ENCODE assay signal across 32 cellular contexts in genomic region chr4:16243285-16243684, GRCh38.
"Had no signal": no experiment of that assay in that cellular context is flagged by ENCODE, and none has a peak within 500 bp of the region (broad histone marks: within the 10 kb centered on the region; RNA-seq: fewer than 3 reads in every experiment).

No MANE protein-coding gene starts in this region.

- H3K4me1 ChIP-seq: neural progenitor cell, pancreas, psoas muscle, suprapubic skin, testis, tibial artery, transverse colon, upper lobe of right lung, uterus had no signal

- H3K9ac ChIP-seq: neural progenitor cell had no signal

- FAIRE-seq: pancreas had no signal

- H3K9me3 ChIP-seq: neutrophil, pancreas, psoas muscle, spleen, suprapubic skin, testis, tibial artery, transverse colon, upper lobe of right lung, uterus had no signal

- H3K9me3 Mint-ChIP-seq: naive thymus-derived CD8-positive, alpha-beta T cell; natural killer cell treated with Interleukin-12 subunit alpha and Interleukin-12 subunit beta and Interleukin-15 and Interleukin-18, amount 100 ng/mL, for 72 hours; stimulated activated memory B cell treated with anti-CD40 and anti-IgM and Interleukin-4, amounts not matched to agents 10 μg/mL and 1 μg/mL and 100 μg/mL, for 72 hours; stimulated activated naive CD8-positive, alpha-beta T cell treated with anti-CD3 and anti-CD28 coated beads, Interleukin-15, amount 100 ng/mL, for 72 hours had no signal

- H2AFZ ChIP-seq: neural progenitor cell had no signal

- H3K4me2 ChIP-seq: neural progenitor cell, smooth muscle cell had no signal

- H3K36me3 ChIP-seq: neural progenitor cell, upper lobe of right lung, uterus had no signal

- H3K4me3 ChIP-seq: neural progenitor cell, pancreas, psoas muscle, skin epidermis, smooth muscle cell, spleen, suprapubic skin, testis, tibial artery, transverse colon, upper lobe of right lung, uterus had no signal

- H3K27me3 ChIP-seq: neural progenitor cell, neutrophil, pancreas, spleen, suprapubic skin, testis, tibial artery, transverse colon, upper lobe of right lung, uterus had no signal

- H3K4me3 Mint-ChIP-seq: naive B cell; naive thymus-derived CD8-positive, alpha-beta T cell; natural killer cell treated with Interleukin-12 subunit alpha and Interleukin-12 subunit beta and Interleukin-15 and Interleukin-18, amount 100 ng/mL, for 72 hours; neural progenitor cell; stimulated activated memory B cell treated with anti-CD40 and anti-IgM and Interleukin-4, amounts not matched to agents 10 μg/mL and 1 μg/mL and 100 μg/mL, for 72 hours; stimulated activated naive CD8-positive, alpha-beta T cell treated with anti-CD3 and anti-CD28 coated beads, Interleukin-15, amount 100 ng/mL, for 72 hours; type B pancreatic cell had no signal

- DNase-seq: naive B cell; naive thymus-derived CD8-positive, alpha-beta T cell; nucleus accumbens; pancreas; posterior cingulate gyrus; psoas muscle; right cardiac atrium; spleen; stimulated activated CD4-positive, alpha-beta T cell treated with anti-CD3 and anti-CD28 coated beads, Interleukin-12 subunit alpha, Interleukin-12 subunit beta, amount 100 ng/mL, for 4 hours; stimulated activated CD4-positive, alpha-beta T cell treated with anti-CD3 and anti-CD28 coated beads, Interleukin-1b, Interleukin-23, amount 100 ng/mL, for 48 hours; stimulated activated CD4-positive, alpha-beta T cell treated with anti-CD3 and anti-CD28 coated beads, Interleukin-4, amount 100 ng/mL, for 1 hour; stimulated activated CD4-positive, alpha-beta T cell treated with anti-CD3 and anti-CD28 coated beads, Interleukin-4, amount 100 ng/mL, for 4 hours; stimulated activated CD8-positive, alpha-beta memory T cell treated with anti-CD3 and anti-CD28 coated beads, Interleukin-4, amount 100 ng/mL, for 48 hours; stimulated activated naive CD4-positive, alpha-beta T cell; stimulated activated naive CD8-positive, alpha-beta T cell treated with anti-CD3 and anti-CD28 coated beads, Interleukin-15, amount 100 ng/mL, for 72 hours; stimulated activated naive CD8-positive, alpha-beta T cell treated with anti-CD3 and anti-CD28 coated beads, Interleukin-15, Interleukin-2, amounts not matched to agents 100 U/mL and 50 U/mL, for 24 hours; substantia nigra; testis; tibial artery; transverse colon; upper lobe of right lung; uterus had no signal

- H3K27ac Mint-ChIP-seq: naive thymus-derived CD8-positive, alpha-beta T cell; natural killer cell treated with Interleukin-12 subunit alpha and Interleukin-12 subunit beta and Interleukin-15 and Interleukin-18, amount 100 ng/mL, for 72 hours; neural progenitor cell; progenitor cell of endocrine pancreas; stimulated activated memory B cell treated with anti-CD40 and anti-IgM and Interleukin-4, amounts not matched to agents 10 μg/mL and 1 μg/mL and 100 μg/mL, for 72 hours; type B pancreatic cell had no signal

- H3K4me1 Mint-ChIP-seq: neural progenitor cell; stimulated activated naive CD8-positive, alpha-beta T cell treated with anti-CD3 and anti-CD28 coated beads, Interleukin-15, amount 100 ng/mL, for 72 hours had no signal

- ATAC-seq: naive thymus-derived CD8-positive, alpha-beta T cell; natural killer cell treated with Interleukin-12 subunit alpha and Interleukin-12 subunit beta and Interleukin-15 and Interleukin-18, amount 100 ng/mL, for 72 hours; pancreas; psoas muscle; right cardiac atrium; sciatic nerve; stimulated activated memory B cell treated with anti-CD40 and anti-IgM and Interleukin-4, amounts not matched to agents 10 μg/mL and 1 μg/mL and 100 μg/mL, for 72 hours; stimulated activated naive CD8-positive, alpha-beta T cell treated with anti-CD3 and anti-CD28 coated beads, Interleukin-15, amount 100 ng/mL, for 72 hours; stimulated activated naive CD8-positive, alpha-beta T cell treated with anti-CD3 and anti-CD28 coated beads, Interleukin-15, Interleukin-2, amounts not matched to agents 100 U/mL and 50 U/mL, for 24 hours; upper lobe of right lung had no signal

- H3K27me3 Mint-ChIP-seq: naive B cell; naive thymus-derived CD8-positive, alpha-beta T cell; progenitor cell of endocrine pancreas; stimulated activated memory B cell treated with anti-CD40 and anti-IgM and Interleukin-4, amounts not matched to agents 10 μg/mL and 1 μg/mL and 100 μg/mL, for 72 hours; stimulated activated naive CD8-positive, alpha-beta T cell treated with anti-CD3 and anti-CD28 coated beads, Interleukin-15, amount 100 ng/mL, for 72 hours; type B pancreatic cell had no signal

- H3K36me3 Mint-ChIP-seq: natural killer cell treated with Interleukin-12 subunit alpha and Interleukin-12 subunit beta and Interleukin-15 and Interleukin-18, amount 100 ng/mL, for 72 hours had no signal

- H3K27ac ChIP-seq: neural progenitor cell, neutrophil, pancreas, psoas muscle, skin epidermis, spleen, suprapubic skin, testis, tibial artery, transverse colon, upper lobe of right lung, uterus had no signal
